22 cellular contexts compared by ENCODE assay signal in the genomic region with DNA sequence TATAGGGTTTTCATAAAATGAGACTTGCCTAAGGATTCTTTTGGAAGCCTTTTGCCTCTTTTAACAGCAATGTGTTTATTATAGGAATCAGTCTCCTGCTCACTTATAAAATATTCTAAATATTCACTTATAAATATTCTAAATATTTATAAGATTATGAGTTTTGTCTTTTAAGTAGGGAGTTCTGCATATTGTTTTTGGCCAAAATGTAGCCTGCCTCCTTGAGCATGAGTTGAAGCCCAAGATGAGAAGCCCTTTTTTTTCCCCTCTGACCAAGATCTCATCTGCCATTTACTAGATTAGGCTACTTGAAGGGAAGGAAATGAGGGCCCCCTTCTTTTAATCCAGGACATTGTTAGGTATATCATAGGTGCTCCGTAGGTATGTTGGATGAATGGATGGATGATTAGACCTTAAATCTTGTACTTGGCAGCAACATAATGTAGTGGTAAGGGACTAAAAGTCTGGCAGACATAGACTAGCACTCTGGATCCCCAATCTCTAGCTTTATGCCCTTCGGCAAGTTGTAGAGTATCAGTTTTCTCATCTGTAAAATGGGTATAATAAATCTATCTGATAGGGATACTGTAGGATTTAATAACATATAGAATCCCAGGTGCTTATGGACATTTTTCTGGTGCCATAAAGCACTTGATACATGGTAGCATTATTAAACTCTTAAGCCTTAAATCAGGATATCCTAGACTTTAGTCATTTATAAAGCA. TPM values are rescaled to one million over a fixed set of nuclear protein-coding genes. Genes with fewer than 3 reads are reported as not detected.
DNase-seq lines count a peak whose midpoint lies in the region; ATAC-seq and TF ChIP-seq lines count a peak whose summit lies in the region.
"Had no signal": no experiment of that assay in that cellular context is flagged by ENCODE, and none has a peak within 500 bp of the region (broad histone marks: within the 10 kb centered on the region; RNA-seq: fewer than 3 reads in every experiment).

No MANE protein-coding gene starts in this region.

- H3K4me3 ChIP-seq in spleen (no peak overlapping the region), vagina (no peak overlapping the region)
- H3K4me3 ChIP-seq: gastrocnemius medialis, HAP-1, mucosa of descending colon, testis had no signal

- intact Hi-C loops in activated CD4-positive, alpha-beta memory T cell treated with anti-CD3 and anti-CD28 coated beads for 36 hours (cut with micrococcal nuclease): loop anchor here (1.0 kb wide), 1 partner anchor 16 kb away; no protein-coding TSS in a partner anchor
- intact Hi-C loops in spleen (cut with DNase I; ENCODE audit: low total_unique reads): no loop called here
- intact Hi-C loops in vagina (cut with DNase I): no loop called here
- intact Hi-C loops in left colon (cut with DNase I, micrococcal nuclease): no loop called here

- TF ChIP-seq CTCF in spleen (IDR thresholded peaks at IDR 0.05 in 8 of 11, conservative IDR thresholded peaks at IDR 0.05 in 3 of 11) (no peak), vagina (IDR thresholded peaks at IDR 0.05) (no peak)

- no peaks in the 10 kb centered on the region for H3K27me3 Mint-ChIP-seq in activated naive CD4-positive, alpha-beta T cell treated with anti-CD3 and anti-CD28 coated beads, Interleukin-2, amount 10 ng/mL, durations not matched to agents 7 days and 5 days
- H3K27me3 Mint-ChIP-seq in activated CD4-positive, alpha-beta memory T cell treated with anti-CD3 and anti-CD28 coated beads for 36 hours: no peaks in the 10 kb centered on the region
- H3K27me3 Mint-ChIP-seq: brain had no signal

- WGBS in spleen, 5 donors: 87 to 100% (median 91%) methylated on average over 2 of the region's 2 CpGs

- peaks cover 70% of the 10 kb centered on the region for H3K36me3 Mint-ChIP-seq in activated naive CD4-positive, alpha-beta T cell treated with anti-CD3 and anti-CD28 coated beads, Interleukin-2, amount 10 ng/mL, durations not matched to agents 7 days and 5 days
- H3K36me3 Mint-ChIP-seq in activated CD4-positive, alpha-beta memory T cell treated with anti-CD3 and anti-CD28 coated beads for 36 hours: peaks cover 69% of the 10 kb centered on the region

- H3K27me3 ChIP-seq in spleen (replicated peaks in 1 of 7) (no peaks in the 10 kb centered on the region), vagina (no peaks in the 10 kb centered on the region)
- H3K27me3 ChIP-seq: gastrocnemius medialis, testis had no signal

- H3K4me3 Mint-ChIP-seq in activated naive CD4-positive, alpha-beta T cell treated with anti-CD3 and anti-CD28 coated beads, Interleukin-2, amount 10 ng/mL, durations not matched to agents 7 days and 5 days: no peak overlapping the region
- peak overlapping the region; percentile 37 for H3K4me3 Mint-ChIP-seq in activated CD4-positive, alpha-beta memory T cell treated with anti-CD3 and anti-CD28 coated beads for 36 hours
- H3K4me3 Mint-ChIP-seq: brain had no signal

- H3K9me3 ChIP-seq in spleen (no peaks in the 10 kb centered on the region), vagina (no peaks in the 10 kb centered on the region)
- H3K9me3 ChIP-seq: gastrocnemius medialis, HAP-1, mucosa of descending colon, testis had no signal

- POLR2A ChIA-PET in activated CD4-positive, alpha-beta memory T cell treated with anti-CD3 and anti-CD28 coated beads for 36 hours (lab: Charles Lee): interaction anchor here (1.3 to 2.7 kb wide), 3 partner anchors 28 to 89 kb away, joined by 4 to 29 read pairs (median 17); no protein-coding TSS in a partner anchor

- no peak for TF ChIP-seq POLR2A in spleen (IDR thresholded peaks at IDR 0.05)
- TF ChIP-seq POLR2A in vagina (IDR thresholded peaks at IDR 0.05): no peak

- H3K4me1 Mint-ChIP-seq in activated naive CD4-positive, alpha-beta T cell treated with anti-CD3 and anti-CD28 coated beads, Interleukin-2, amount 10 ng/mL, durations not matched to agents 7 days and 5 days: peaks cover 72% of the 10 kb centered on the region
- peaks cover 85% of the 10 kb centered on the region for H3K4me1 Mint-ChIP-seq in activated CD4-positive, alpha-beta memory T cell treated with anti-CD3 and anti-CD28 coated beads for 36 hours (ENCODE audit: low read depth)

- no peak for DNase-seq in activated naive CD4-positive, alpha-beta T cell treated with anti-CD3 and anti-CD28 coated beads, Interleukin-2, amount 10 ng/mL, durations not matched to agents 7 days and 5 days
- DNase-seq in activated naive CD4-positive, alpha-beta T cell treated with anti-CD3 and anti-CD28 coated beads, Interleukin-2, amount 50 U/mL, for 16 hours: no peak
- DNase-seq in EL (peak; percentile 52), spleen (no peak), vagina (ENCODE audit: extremely low spot score in 2 of 2) (no peak), left colon (no peak)
- no peak for DNase-seq in activated CD4-positive, alpha-beta memory T cell treated with anti-CD3 and anti-CD28 coated beads for 36 hours
- DNase-seq: activated CD4-positive, alpha-beta T cell treated with anti-CD3 and anti-CD28 coated beads for 48 hours; activated T-cell treated with anti-CD3 and anti-CD28 coated beads, Interleukin-2, amount 50 U/mL, for 1 hour; effector CD8-positive, alpha-beta T cell; gastrocnemius medialis; GDM1; hypothalamus; mucosa of descending colon; NCI-H146; NCI-H524 treated with DMSO at 0.1 percent for 48 hours; SW 1271; testis had no signal

- H3K4me1 ChIP-seq in spleen (peaks cover 0 to 90% (median 45%) of the 10 kb centered on the region in 6 donors), vagina (no peaks in the 10 kb centered on the region)

- peak overlapping the region in 6 of 8 donors; percentile 5 to 75 (median 40) for H3K27ac ChIP-seq in spleen
- H3K27ac ChIP-seq in vagina: no peak overlapping the region
- H3K27ac ChIP-seq: gastrocnemius medialis, testis had no signal

- H3K9me3 Mint-ChIP-seq in activated naive CD4-positive, alpha-beta T cell treated with anti-CD3 and anti-CD28 coated beads, Interleukin-2, amount 10 ng/mL, durations not matched to agents 7 days and 5 days: no peaks in the 10 kb centered on the region
- no peaks in the 10 kb centered on the region for H3K9me3 Mint-ChIP-seq in activated CD4-positive, alpha-beta memory T cell treated with anti-CD3 and anti-CD28 coated beads for 36 hours
- H3K9me3 Mint-ChIP-seq: brain had no signal

- peaks cover 0 to 14% (median 2%) of the 10 kb centered on the region in 6 donors for H3K36me3 ChIP-seq in spleen
- no peaks in the 10 kb centered on the region for H3K36me3 ChIP-seq in vagina
- H3K36me3 ChIP-seq: gastrocnemius medialis had no signal

- ATAC-seq in HG03469 (IDR thresholded peaks at IDR 0.05; ENCODE audit: unreplicated experiment) (no peak), left colon (no peak)
- ATAC-seq: gastrocnemius medialis had no signal

- CTCF ChIA-PET in activated naive CD4-positive, alpha-beta T cell treated with anti-CD3 and anti-CD28 coated beads, Interleukin-2, amount 10 ng/mL, durations not matched to agents 7 days and 5 days (lab: Charles Lee): interaction anchor here (1.0 to 1.3 kb wide), 2 partner anchors 19 to 58 kb away, joined by 3 to 4 read pairs; no protein-coding TSS in a partner anchor
- CTCF ChIA-PET in activated CD4-positive, alpha-beta memory T cell treated with anti-CD3 and anti-CD28 coated beads for 36 hours (lab: Charles Lee): interaction anchor here (0.6 to 1.3 kb wide), 5 partner anchors 8 to 284 kb away, joined by 3 to 6 read pairs (median 3); no protein-coding TSS in a partner anchor

- H3K27ac Mint-ChIP-seq in activated naive CD4-positive, alpha-beta T cell treated with anti-CD3 and anti-CD28 coated beads, Interleukin-2, amount 10 ng/mL, durations not matched to agents 7 days and 5 days: peak overlapping the region; percentile 49
- H3K27ac Mint-ChIP-seq in activated CD4-positive, alpha-beta memory T cell treated with anti-CD3 and anti-CD28 coated beads for 36 hours: peak overlapping the region; percentile 87
- H3K27ac Mint-ChIP-seq: brain, progenitor cell of endocrine pancreas had no signal

RNA-seq across cellular contexts. Expression of gene ARID5B, which starts 59.1 kb away (rescaled TPM):
- total RNA-seq in activated CD4-positive, alpha-beta memory T cell treated with anti-CD3 and anti-CD28 coated beads for 36 hours: 10 to 100 TPM; 79.4 to 79.6 TPM
- total RNA-seq in spleen (10 to 100 TPM; 40.1 to 70.7 (median 46.9) TPM), vagina (75.9 TPM), left colon (10 to 100 TPM; 20.0 to 20.5 TPM)
- polyA plus RNA-seq in spleen: 1 to 10 TPM; 5.6 to 9.0 (median 6.8) TPM
